ENCODE assay signal across 9 cellular contexts in the genomic region with DNA sequence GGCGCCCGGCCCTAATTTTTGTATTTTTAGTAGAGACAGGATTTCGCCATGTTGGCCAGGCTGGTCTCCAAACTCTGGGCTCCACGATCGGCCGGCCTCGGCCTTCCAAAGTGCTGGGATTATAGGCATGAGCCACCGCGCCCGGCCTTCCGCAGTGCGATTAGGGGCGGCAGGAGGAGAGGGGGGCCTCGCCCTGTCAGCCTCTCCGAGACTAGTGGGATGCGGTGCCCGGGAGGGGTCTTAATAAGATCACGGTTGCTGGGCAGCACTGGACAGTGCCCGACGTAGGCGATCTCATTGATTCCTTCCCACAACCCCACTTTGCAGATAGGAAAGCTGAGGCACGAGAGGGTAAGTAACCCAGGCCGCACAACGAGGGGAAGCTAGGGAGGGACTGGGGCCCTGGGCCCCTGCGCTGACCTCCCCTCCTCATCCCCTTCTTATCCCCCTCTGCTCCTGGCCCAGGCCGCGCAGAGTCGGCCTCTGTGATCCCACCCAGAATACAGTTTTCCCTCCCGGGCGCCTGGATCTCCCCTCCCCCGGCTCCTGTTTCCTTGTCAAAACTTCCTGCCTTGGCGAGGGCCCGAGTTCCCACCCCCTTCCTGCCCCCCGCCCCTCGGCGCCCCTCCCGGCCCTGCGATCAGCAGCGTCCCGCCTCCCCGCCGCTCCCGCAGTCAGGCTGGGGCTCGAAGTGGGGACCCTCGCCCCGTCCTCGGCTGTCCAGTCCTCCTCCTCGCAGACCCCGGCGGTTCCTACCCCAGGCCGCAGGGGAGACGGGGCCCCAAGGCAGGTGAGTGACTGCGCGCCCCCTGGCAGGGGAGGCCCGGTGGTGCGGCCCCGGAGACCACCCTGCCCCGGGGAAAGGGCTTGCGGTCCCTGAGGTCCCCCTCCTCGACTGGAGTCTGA. TPM values are rescaled to one million over a fixed set of nuclear protein-coding genes. Genes with fewer than 3 reads are reported as not detected.
DNase-seq lines count a peak whose midpoint lies in the region; ATAC-seq and TF ChIP-seq lines count a peak whose summit lies in the region.
"Had no signal": no experiment of that assay in that cellular context is flagged by ENCODE, and none has a peak within 500 bp of the region (broad histone marks: within the 10 kb centered on the region; RNA-seq: fewer than 3 reads in every experiment).

A gene with protein sequence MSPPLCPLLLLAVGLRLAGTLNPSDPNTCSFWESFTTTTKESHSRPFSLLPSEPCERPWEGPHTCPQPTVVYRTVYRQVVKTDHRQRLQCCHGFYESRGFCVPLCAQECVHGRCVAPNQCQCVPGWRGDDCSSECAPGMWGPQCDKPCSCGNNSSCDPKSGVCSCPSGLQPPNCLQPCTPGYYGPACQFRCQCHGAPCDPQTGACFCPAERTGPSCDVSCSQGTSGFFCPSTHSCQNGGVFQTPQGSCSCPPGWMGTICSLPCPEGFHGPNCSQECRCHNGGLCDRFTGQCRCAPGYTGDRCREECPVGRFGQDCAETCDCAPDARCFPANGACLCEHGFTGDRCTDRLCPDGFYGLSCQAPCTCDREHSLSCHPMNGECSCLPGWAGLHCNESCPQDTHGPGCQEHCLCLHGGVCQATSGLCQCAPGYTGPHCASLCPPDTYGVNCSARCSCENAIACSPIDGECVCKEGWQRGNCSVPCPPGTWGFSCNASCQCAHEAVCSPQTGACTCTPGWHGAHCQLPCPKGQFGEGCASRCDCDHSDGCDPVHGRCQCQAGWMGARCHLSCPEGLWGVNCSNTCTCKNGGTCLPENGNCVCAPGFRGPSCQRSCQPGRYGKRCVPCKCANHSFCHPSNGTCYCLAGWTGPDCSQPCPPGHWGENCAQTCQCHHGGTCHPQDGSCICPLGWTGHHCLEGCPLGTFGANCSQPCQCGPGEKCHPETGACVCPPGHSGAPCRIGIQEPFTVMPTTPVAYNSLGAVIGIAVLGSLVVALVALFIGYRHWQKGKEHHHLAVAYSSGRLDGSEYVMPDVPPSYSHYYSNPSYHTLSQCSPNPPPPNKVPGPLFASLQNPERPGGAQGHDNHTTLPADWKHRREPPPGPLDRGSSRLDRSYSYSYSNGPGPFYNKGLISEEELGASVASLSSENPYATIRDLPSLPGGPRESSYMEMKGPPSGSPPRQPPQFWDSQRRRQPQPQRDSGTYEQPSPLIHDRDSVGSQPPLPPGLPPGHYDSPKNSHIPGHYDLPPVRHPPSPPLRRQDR (plus strand): TSS at position 671 of the 906 bp plus-strand sequence. CDS start 10,209 bp downstream, outside the sequence.

- peak in 1 of 6 experiments; percentile 8 for TF ChIP-seq CTCF in adrenal gland (IDR thresholded peaks at IDR 0.05)

- H3K4me1 ChIP-seq in adrenal gland (replicated peaks in 1 of 2) = peaks cover 0 to 29% of the 10 kb centered on the region in 2 donors
- H3K4me1 ChIP-seq in right cardiac atrium (ENCODE audit: control insufficient read depth, insufficient read depth, low read length) = no peaks in the 10 kb centered on the region

- peaks cover 8% of the 10 kb centered on the region for H3K27me3 ChIP-seq in adrenal gland
- no peaks in the 10 kb centered on the region for H3K27me3 ChIP-seq in right cardiac atrium (ENCODE audit: control insufficient read depth, insufficient read depth)

- TF ChIP-seq POLR2A in adrenal gland (IDR thresholded peaks at IDR 0.05) = peak in 1 of 2 donors; percentile 15

- H3K4me3 ChIP-seq in adrenal gland (peak within 1 kb of the TSS in 1 of 4 donors; percentile 52), right cardiac atrium (ENCODE audit: low read length) (peak within 1 kb of the TSS; percentile 47)

- H3K27ac ChIP-seq in adrenal gland (peak within 1 kb of the TSS in 4 of 5 donors; percentile 54 to 89 (median 79)), right cardiac atrium (ENCODE audit: low read length) (peak within 1 kb of the TSS; percentile 89)

- intact Hi-C loops in adrenal gland (cut with DNase I) (no loop called here), right cardiac atrium (cut with DNase I) (loop anchor here in 2 of 4 donors (2.0 to 5.0 kb wide), 2 partner anchors 26 to 34 kb away; no protein-coding TSS in a partner anchor), sciatic nerve (cut with DNase I) (no loop called here)

- ATAC-seq in right cardiac atrium = peak; percentile 42 to 65
- ATAC-seq in sciatic nerve = peak; percentile 49
- ATAC-seq in GM19023 (IDR thresholded peaks at IDR 0.05; ENCODE audit: unreplicated experiment) = no peak
- no peak for ATAC-seq in HG03025 (IDR thresholded peaks at IDR 0.05; ENCODE audit: low FRiP score, unreplicated experiment)

- DNase-seq in GDM1 (lab: John Stamatoyannopoulos, UW) = peak; percentile 27
- DNase-seq in adrenal gland = peak in 6 of 7 donors; percentile 33 to 65 (median 44)
- DNase-seq in right cardiac atrium = peak; percentile 81 to 91 (median 90)
- DNase-seq in sciatic nerve (ENCODE audit: low spot score) = peak; percentile 86
- DNase-seq in SW 1271 (lab: John Stamatoyannopoulos, UW) = no peak
- no peak for DNase-seq in activated CD8-positive, alpha-beta memory T cell treated with anti-CD3 and anti-CD28 coated beads, Interleukin-2, amount 50 U/mL, for 4 hours

- WGBS in adrenal gland, 4 donors = 5 to 16% (median 9%) methylated on average over 20 to 60 of the region's 60 CpGs
- WGBS in right cardiac atrium = 7% methylated on average over 59 of the region's 60 CpGs

- H3K9me3 ChIP-seq in adrenal gland (replicated peaks in 1 of 3) (no peaks in the 10 kb centered on the region), right cardiac atrium (ENCODE audit: control insufficient read depth, low read length) (no peaks in the 10 kb centered on the region)

- H3K36me3 ChIP-seq in adrenal gland (replicated peaks in 1 of 2) = no peaks in the 10 kb centered on the region

RNA-seq across cellular contexts. Expression of the gene that starts here (rescaled TPM):
- total RNA-seq in adrenal gland (10 to 100 TPM in 5 of 8 donors, 1 to 10 TPM in 3; 4.7 to 31.1 (median 12.8) TPM), right cardiac atrium (10 to 100 TPM in 1 of 4 donors, 1 to 10 TPM in 3; 6.6 to 10.3 (median 8.5) TPM), sciatic nerve (74.7 TPM)
- polyA plus RNA-seq in adrenal gland (10 to 100 TPM in 1 of 3 donors, 1 to 10 TPM in 2; 4.2 to 15.1 (median 6.2) TPM), right cardiac atrium (6.9 TPM)
- polyA plus RNA-seq: neural cell had no signal

Comparison
In these comparisons a context has a peak if more than half of its experiments do, and no peak if none do; other contexts are left out.
1. DNase-seq: peak in GDM1 (single experiment), adrenal gland (6 of 7), right cardiac atrium (3 of 3) and sciatic nerve (single experiment); none in SW 1271 (0 of 2) and activated CD8-positive, alpha-beta memory T cell treated with anti-CD3 and anti-CD28 coated beads, Interleukin-2, amount 50 U/mL, for 4 hours (single experiment).
2. ATAC-seq: peak in right cardiac atrium (2 of 2) and sciatic nerve (single experiment); none in GM19023 (single experiment) and HG03025 (single experiment).